ENCODE assay signal across 1 cellular context in the genomic region with DNA sequence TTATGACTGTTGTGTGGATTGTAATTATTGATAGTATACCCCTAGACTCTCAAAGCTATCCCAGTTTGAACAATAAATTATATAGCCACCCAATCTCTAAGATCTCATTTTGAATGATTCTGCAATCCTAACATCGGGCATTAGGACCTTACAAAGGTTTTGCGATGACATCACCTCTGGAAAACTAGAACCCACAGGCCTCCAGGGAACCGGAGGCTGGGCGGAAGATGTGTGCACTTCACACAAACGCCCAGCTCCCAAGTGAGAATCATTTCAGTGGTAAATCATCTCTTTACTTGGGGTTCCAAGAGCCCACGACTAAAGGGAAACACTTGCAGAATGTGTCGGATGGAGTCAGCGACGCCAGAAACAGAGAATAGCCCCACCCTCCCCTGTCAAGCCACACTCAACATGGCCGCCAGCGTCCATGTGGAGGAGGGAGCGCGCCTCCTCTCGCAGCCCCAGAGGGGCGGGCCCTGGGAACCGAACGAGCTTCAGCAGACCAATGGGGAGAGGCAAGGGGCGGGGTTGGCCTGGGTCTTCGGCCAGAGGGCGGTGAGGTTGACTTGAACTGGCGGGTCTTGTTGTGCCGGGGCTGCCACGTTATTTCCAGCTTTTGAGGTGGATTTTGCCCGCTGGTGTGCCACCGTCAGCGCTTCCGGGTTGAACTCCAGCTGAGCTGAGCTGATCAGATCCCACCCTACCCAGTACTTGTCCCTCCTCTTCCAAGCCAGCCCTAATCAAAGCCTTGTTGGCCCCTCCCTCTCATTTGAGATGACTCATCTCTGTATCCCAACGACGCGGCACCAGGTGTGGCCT.
TF ChIP-seq lines count a peak whose summit lies in the region.

No MANE protein-coding gene starts in this region.

TF ChIP-seq in WTC11, 78 proteins besides CTCF, POLR2A, EP300 and RAD21 (continued from another document):
- no peak for TF ChIP-seq NR3C1 (CRISPR knock-in tag; conservative IDR thresholded peaks at IDR 0.05; ENCODE audit: low read depth)
- TF ChIP-seq SP1 (CRISPR knock-in tag; conservative IDR thresholded peaks at IDR 0.05): peak; percentile 90
- TF ChIP-seq JAZF1 (CRISPR knock-in tag; IDR thresholded peaks at IDR 0.05): no peak
- no peak for TF ChIP-seq OVOL2 (CRISPR knock-in tag; IDR thresholded peaks at IDR 0.05; ENCODE audit: borderline replicate concordance)
- no peak for TF ChIP-seq ZNF416 (CRISPR knock-in tag; IDR thresholded peaks at IDR 0.05)
- TF ChIP-seq ETV6 (CRISPR knock-in tag; IDR thresholded peaks at IDR 0.05): peak; percentile 65; the same call in 1 of the 2 replicates
- no peak for TF ChIP-seq GRHL2 (CRISPR knock-in tag; IDR thresholded peaks at IDR 0.05; ENCODE audit: insufficient replicate concordance, severe bottlenecking)
- TF ChIP-seq NR1H2 (CRISPR knock-in tag; IDR thresholded peaks at IDR 0.05): no peak
- TF ChIP-seq GABPB1 (CRISPR knock-in tag; IDR thresholded peaks at IDR 0.05): no peak; the same call in 1 of the 2 replicates
- TF ChIP-seq, protein P1, sequence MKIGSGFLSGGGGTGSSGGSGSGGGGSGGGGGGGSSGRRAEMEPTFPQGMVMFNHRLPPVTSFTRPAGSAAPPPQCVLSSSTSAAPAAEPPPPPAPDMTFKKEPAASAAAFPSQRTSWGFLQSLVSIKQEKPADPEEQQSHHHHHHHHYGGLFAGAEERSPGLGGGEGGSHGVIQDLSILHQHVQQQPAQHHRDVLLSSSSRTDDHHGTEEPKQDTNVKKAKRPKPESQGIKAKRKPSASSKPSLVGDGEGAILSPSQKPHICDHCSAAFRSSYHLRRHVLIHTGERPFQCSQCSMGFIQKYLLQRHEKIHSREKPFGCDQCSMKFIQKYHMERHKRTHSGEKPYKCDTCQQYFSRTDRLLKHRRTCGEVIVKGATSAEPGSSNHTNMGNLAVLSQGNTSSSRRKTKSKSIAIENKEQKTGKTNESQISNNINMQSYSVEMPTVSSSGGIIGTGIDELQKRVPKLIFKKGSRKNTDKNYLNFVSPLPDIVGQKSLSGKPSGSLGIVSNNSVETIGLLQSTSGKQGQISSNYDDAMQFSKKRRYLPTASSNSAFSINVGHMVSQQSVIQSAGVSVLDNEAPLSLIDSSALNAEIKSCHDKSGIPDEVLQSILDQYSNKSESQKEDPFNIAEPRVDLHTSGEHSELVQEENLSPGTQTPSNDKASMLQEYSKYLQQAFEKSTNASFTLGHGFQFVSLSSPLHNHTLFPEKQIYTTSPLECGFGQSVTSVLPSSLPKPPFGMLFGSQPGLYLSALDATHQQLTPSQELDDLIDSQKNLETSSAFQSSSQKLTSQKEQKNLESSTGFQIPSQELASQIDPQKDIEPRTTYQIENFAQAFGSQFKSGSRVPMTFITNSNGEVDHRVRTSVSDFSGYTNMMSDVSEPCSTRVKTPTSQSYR (CRISPR knock-in tag; IDR thresholded peaks at IDR 0.05): no peak
- TF ChIP-seq, protein P2, sequence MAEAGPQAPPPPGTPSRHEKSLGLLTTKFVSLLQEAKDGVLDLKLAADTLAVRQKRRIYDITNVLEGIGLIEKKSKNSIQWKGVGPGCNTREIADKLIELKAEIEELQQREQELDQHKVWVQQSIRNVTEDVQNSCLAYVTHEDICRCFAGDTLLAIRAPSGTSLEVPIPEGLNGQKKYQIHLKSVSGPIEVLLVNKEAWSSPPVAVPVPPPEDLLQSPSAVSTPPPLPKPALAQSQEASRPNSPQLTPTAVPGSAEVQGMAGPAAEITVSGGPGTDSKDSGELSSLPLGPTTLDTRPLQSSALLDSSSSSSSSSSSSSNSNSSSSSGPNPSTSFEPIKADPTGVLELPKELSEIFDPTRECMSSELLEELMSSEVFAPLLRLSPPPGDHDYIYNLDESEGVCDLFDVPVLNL (CRISPR knock-in tag; IDR thresholded peaks at IDR 0.05; ENCODE audit: borderline replicate concordance, low read depth): no peak
- no peak for TF ChIP-seq ZNF138 (CRISPR knock-in tag; conservative IDR thresholded peaks at IDR 0.05)
- no peak for TF ChIP-seq EMX1 (CRISPR knock-in tag; IDR thresholded peaks at IDR 0.05)
- TF ChIP-seq, protein P3, sequence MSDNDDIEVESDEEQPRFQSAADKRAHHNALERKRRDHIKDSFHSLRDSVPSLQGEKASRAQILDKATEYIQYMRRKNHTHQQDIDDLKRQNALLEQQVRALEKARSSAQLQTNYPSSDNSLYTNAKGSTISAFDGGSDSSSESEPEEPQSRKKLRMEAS (CRISPR knock-in tag; IDR thresholded peaks at IDR 0.05): peak; percentile 93
- TF ChIP-seq PRRX2 (CRISPR knock-in tag; IDR thresholded peaks at IDR 0.05): no peak
- TF ChIP-seq, protein P4, sequence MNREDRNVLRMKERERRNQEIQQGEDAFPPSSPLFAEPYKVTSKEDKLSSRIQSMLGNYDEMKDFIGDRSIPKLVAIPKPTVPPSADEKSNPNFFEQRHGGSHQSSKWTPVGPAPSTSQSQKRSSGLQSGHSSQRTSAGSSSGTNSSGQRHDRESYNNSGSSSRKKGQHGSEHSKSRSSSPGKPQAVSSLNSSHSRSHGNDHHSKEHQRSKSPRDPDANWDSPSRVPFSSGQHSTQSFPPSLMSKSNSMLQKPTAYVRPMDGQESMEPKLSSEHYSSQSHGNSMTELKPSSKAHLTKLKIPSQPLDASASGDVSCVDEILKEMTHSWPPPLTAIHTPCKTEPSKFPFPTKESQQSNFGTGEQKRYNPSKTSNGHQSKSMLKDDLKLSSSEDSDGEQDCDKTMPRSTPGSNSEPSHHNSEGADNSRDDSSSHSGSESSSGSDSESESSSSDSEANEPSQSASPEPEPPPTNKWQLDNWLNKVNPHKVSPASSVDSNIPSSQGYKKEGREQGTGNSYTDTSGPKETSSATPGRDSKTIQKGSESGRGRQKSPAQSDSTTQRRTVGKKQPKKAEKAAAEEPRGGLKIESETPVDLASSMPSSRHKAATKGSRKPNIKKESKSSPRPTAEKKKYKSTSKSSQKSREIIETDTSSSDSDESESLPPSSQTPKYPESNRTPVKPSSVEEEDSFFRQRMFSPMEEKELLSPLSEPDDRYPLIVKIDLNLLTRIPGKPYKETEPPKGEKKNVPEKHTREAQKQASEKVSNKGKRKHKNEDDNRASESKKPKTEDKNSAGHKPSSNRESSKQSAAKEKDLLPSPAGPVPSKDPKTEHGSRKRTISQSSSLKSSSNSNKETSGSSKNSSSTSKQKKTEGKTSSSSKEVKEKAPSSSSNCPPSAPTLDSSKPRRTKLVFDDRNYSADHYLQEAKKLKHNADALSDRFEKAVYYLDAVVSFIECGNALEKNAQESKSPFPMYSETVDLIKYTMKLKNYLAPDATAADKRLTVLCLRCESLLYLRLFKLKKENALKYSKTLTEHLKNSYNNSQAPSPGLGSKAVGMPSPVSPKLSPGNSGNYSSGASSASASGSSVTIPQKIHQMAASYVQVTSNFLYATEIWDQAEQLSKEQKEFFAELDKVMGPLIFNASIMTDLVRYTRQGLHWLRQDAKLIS (CRISPR knock-in tag; IDR thresholded peaks at IDR 0.05; ENCODE audit: borderline replicate concordance): no peak
- TF ChIP-seq, protein P5, sequence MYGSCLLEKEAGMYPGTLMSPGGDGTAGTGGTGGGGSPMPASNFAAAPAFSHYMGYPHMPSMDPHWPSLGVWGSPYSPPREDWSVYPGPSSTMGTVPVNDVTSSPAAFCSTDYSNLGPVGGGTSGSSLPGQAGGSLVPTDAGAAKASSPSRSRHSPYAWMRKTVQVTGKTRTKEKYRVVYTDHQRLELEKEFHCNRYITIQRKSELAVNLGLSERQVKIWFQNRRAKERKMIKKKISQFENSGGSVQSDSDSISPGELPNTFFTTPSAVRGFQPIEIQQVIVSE (CRISPR knock-in tag; IDR thresholded peaks at IDR 0.05; ENCODE audit: borderline replicate concordance): no peak
- TF ChIP-seq ZNF317 (CRISPR knock-in tag; IDR thresholded peaks at IDR 0.05; ENCODE audit: borderline replicate concordance, low read depth): no peak
- no peak for TF ChIP-seq ZNF219 (CRISPR knock-in tag; IDR thresholded peaks at IDR 0.05; ENCODE audit: borderline replicate concordance)
- TF ChIP-seq SMAD4 (CRISPR knock-in tag; IDR thresholded peaks at IDR 0.05): no peak
- TF ChIP-seq KAT7 (CRISPR knock-in tag; IDR thresholded peaks at IDR 0.05; ENCODE audit: borderline replicate concordance): no peak
- TF ChIP-seq SMAD3 (CRISPR knock-in tag; IDR thresholded peaks at IDR 0.05; ENCODE audit: borderline replicate concordance): no peak
- no peak for TF ChIP-seq ELF4 (CRISPR knock-in tag; IDR thresholded peaks at IDR 0.05; ENCODE audit: low read depth)
- TF ChIP-seq, protein P6, sequence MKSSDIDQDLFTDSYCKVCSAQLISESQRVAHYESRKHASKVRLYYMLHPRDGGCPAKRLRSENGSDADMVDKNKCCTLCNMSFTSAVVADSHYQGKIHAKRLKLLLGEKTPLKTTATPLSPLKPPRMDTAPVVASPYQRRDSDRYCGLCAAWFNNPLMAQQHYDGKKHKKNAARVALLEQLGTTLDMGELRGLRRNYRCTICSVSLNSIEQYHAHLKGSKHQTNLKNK (CRISPR knock-in tag; IDR thresholded peaks at IDR 0.05): no peak
